In the genomic region with DNA sequence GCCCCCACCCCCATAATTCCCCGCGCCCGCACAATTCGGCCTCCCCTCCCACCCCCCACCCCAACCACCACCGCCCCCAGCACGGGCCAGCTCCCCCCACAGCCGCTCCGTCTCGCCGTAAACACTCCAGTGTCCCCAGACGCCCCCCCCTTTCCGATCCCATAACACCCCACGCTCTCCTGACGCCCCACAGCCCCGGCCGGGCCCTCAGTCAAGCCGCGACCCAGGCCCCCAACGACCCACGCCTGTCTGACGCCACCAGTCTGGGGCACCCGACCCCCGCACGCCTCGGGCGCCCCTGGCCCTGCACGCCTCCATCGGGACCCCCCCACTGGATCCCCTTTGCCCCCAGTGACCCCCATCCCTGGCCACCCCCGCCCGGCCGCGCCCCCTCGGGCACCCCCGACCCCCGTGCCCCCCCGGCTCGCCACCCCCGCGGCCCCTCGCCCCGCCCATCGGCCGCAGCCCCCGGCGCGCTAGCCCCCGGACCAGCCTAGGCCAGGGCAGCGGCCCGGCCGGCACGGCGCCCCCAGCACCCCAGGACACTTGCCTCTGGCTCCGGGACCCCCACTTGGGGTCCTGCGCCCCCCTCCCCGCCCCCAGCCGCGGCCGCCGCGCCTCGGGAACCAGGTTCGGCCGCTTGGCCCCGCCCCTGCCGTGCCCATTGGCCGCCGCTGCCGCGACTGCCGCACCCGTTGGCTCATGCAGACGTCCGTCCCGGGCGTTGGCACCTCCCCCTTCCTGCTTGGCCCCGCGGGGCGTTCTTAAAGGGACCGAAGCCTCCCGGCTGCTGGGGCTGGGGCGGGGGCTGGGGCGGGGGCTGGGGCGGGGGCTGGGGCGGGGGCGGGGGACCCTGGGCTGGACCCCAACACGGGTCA, we compare ENCODE assay signal across 8 cellular contexts. TPM values are rescaled to one million over a fixed set of nuclear protein-coding genes. Genes with fewer than 3 reads are reported as not detected.
DNase-seq lines count a peak whose midpoint lies in the region; ATAC-seq and TF ChIP-seq lines count a peak whose summit lies in the region.

A gene (minus strand): TSS at position 638 of the 878 bp plus-strand sequence. CDS start 1,603 bp downstream, outside the sequence.

- H3K4me1 ChIP-seq in parathyroid adenoma (peaks cover 4% of the 10 kb centered on the region), thyroid gland (peaks cover 6 to 11% of the 10 kb centered on the region in 2 donors)

- H3K27me3 Mint-ChIP-seq in activated naive CD8-positive, alpha-beta T cell treated with anti-CD3 and anti-CD28 coated beads, Interleukin-2, amount 50 U/mL, for 24 hours = no peaks in the 10 kb centered on the region

- no peaks in the 10 kb centered on the region for H3K9me3 Mint-ChIP-seq in activated naive CD8-positive, alpha-beta T cell treated with anti-CD3 and anti-CD28 coated beads, Interleukin-2, amount 50 U/mL, for 24 hours

- peak within 1 kb of the TSS; percentile 85 for H3K4me3 Mint-ChIP-seq in activated naive CD8-positive, alpha-beta T cell treated with anti-CD3 and anti-CD28 coated beads, Interleukin-2, amount 50 U/mL, for 24 hours

- ATAC-seq in HG02642 (IDR thresholded peaks at IDR 0.05; ENCODE audit: poor library complexity, unreplicated experiment) (peak; percentile 97), Right ventricle myocardium superior (ENCODE audit: poor library complexity) (peak; percentile 99)
- peak; percentile 89 for ATAC-seq in activated naive CD8-positive, alpha-beta T cell treated with anti-CD3 and anti-CD28 coated beads, Interleukin-2, amount 50 U/mL, for 24 hours

- intact Hi-C loops in Right ventricle myocardium superior (cut with DNase I) = no loop called here
- intact Hi-C loops in thyroid gland (cut with DNase I) = no loop called here

- TF ChIP-seq POLR2A in thyroid gland (IDR thresholded peaks at IDR 0.05) = no peak

- H3K9me3 ChIP-seq in parathyroid adenoma (ENCODE audit: control insufficient read depth, low read length) = no peaks in the 10 kb centered on the region
- H3K9me3 ChIP-seq in thyroid gland = no peaks in the 10 kb centered on the region

- DNase-seq in NCI-H128 (lab: John Stamatoyannopoulos, UW; ENCODE audit: unreplicated experiment) (peak; percentile 83), T follicular helper cell (ENCODE audit: low read depth) (peak; percentile 90), Right ventricle myocardium superior (peak; percentile 97), thyroid gland (peak; percentile 94 to 95)
- DNase-seq in activated naive CD8-positive, alpha-beta T cell treated with anti-CD3 and anti-CD28 coated beads, Interleukin-2, amount 50 U/mL, for 24 hours = peak; percentile 96

- H3K27ac Mint-ChIP-seq in activated naive CD8-positive, alpha-beta T cell treated with anti-CD3 and anti-CD28 coated beads, Interleukin-2, amount 50 U/mL, for 24 hours = peak within 1 kb of the TSS; percentile 88

- H3K4me3 ChIP-seq in GM08714 (ENCODE audit: low read length) (peak within 1 kb of the TSS; percentile 76), parathyroid adenoma (ENCODE audit: low read depth, low read length) (peak within 1 kb of the TSS; percentile 70), thyroid gland (replicated peaks in 1 of 3) (peak within 1 kb of the TSS in 2 of 3 donors; percentile 58 to 61)

- peak within 1 kb of the TSS; percentile 88 for H3K4me2 ChIP-seq in parathyroid adenoma (ENCODE audit: low read length)

- H3K27me3 ChIP-seq in parathyroid adenoma (ENCODE audit: control insufficient read depth, insufficient read depth, low read length) (no peaks in the 10 kb centered on the region), thyroid gland (no peaks in the 10 kb centered on the region)

- peaks cover 24% of the 10 kb centered on the region for H3K4me1 Mint-ChIP-seq in activated naive CD8-positive, alpha-beta T cell treated with anti-CD3 and anti-CD28 coated beads, Interleukin-2, amount 50 U/mL, for 24 hours

- H3K79me2 ChIP-seq in parathyroid adenoma = peaks cover 2% of the 10 kb centered on the region

- 0% methylated on average over 4 of the region's 86 CpGs; no CpG with 5 or more reads in 1 of the 2 donors for WGBS in thyroid gland, 2 donors

- H3K36me3 ChIP-seq in parathyroid adenoma (ENCODE audit: control insufficient read depth, insufficient read depth, low read length) = no peaks in the 10 kb centered on the region
- peaks cover 7 to 25% of the 10 kb centered on the region in 2 donors for H3K36me3 ChIP-seq in thyroid gland

- TF ChIP-seq CTCF in parathyroid adenoma (IDR thresholded peaks at IDR 0.05) (no peak), thyroid gland (IDR thresholded peaks at IDR 0.05) (no peak)

- peaks cover 7% of the 10 kb centered on the region for H3K36me3 Mint-ChIP-seq in activated naive CD8-positive, alpha-beta T cell treated with anti-CD3 and anti-CD28 coated beads, Interleukin-2, amount 50 U/mL, for 24 hours (ENCODE audit: low read depth)

- H3K27ac ChIP-seq in parathyroid adenoma = peak within 1 kb of the TSS; percentile 66
- peak within 1 kb of the TSS; percentile 80 to 90 (median 86) for H3K27ac ChIP-seq in thyroid gland

- peak within 1 kb of the TSS; percentile 87 for H2AFZ ChIP-seq in parathyroid adenoma

- H3K9ac ChIP-seq in parathyroid adenoma = peak within 1 kb of the TSS; percentile 28

RNA-seq across cellular contexts. Expression of the gene that starts here (rescaled TPM):
- total RNA-seq in Right ventricle myocardium superior (182 TPM), thyroid gland (100 to 1,000 TPM; 238 to 394 (median 314) TPM)

Comparison
In these comparisons a context has a peak if more than half of its experiments do, and no peak if none do; other contexts are left out.
1. Peak in every context shown above with its lines: DNase-seq, ATAC-seq, H3K4me3 ChIP-seq and H3K27ac ChIP-seq.